12 cellular contexts compared by ENCODE assay signal in genomic region chr13:97539651-97540230, GRCh38.
DNase-seq lines count a peak whose midpoint lies in the region; ATAC-seq and TF ChIP-seq lines count a peak whose summit lies in the region.
"Had no signal": no experiment of that assay in that cellular context is flagged by ENCODE, and none has a peak within 500 bp of the region (broad histone marks: within the 10 kb centered on the region; RNA-seq: fewer than 3 reads in every experiment).

No MANE protein-coding gene starts in this region.

- H3K4me1 Mint-ChIP-seq in nephron progenitor cell, result peaks cover 30% of the 10 kb centered on the region

- H3K36me3 ChIP-seq in ascending aorta, result no peaks in the 10 kb centered on the region

- DNase-seq in epithelial cell of esophagus (ENCODE audit: low read depth) (peak; percentile 71), left cardiac atrium (no peak), nephron progenitor cell (no peak), ascending aorta (ENCODE audit: low spot score in 2 of 2) (no peak)
- DNase-seq: Caco-2, cerebellar nuclear complex, psoas muscle had no signal

- TF ChIP-seq CTCF in epithelial cell of esophagus (IDR thresholded peaks at IDR 0.05; ENCODE audit: insufficient read depth, low read depth, low read length, missing control alignments) (no peak), nephron progenitor cell (IDR thresholded peaks at IDR 0.05) (no peak), ascending aorta (IDR thresholded peaks at IDR 0.05) (no peak)

- H3K4me1 ChIP-seq in ascending aorta, result no peaks in the 10 kb centered on the region
- H3K4me1 ChIP-seq: Caco-2 had no signal

- H3K27me3 ChIP-seq in ascending aorta, result no peaks in the 10 kb centered on the region

- no peak overlapping the region for H3K27ac Mint-ChIP-seq in nephron progenitor cell
- H3K27ac Mint-ChIP-seq: T-helper 1 cell treated with Interleukin-12 subunit alpha and Interleukin-12 subunit beta and Interleukin-4 antibody, amounts not matched to agents 30 μg/mL and 1 μg/mL, for 36 hours had no signal

- H3K27me3 Mint-ChIP-seq in nephron progenitor cell (ENCODE audit: low read depth, poor library complexity), result no peaks in the 10 kb centered on the region

- H3K9me3 ChIP-seq in ascending aorta, result no peaks in the 10 kb centered on the region
- H3K9me3 ChIP-seq: Caco-2, psoas muscle had no signal

- intact Hi-C loops in left cardiac atrium (cut with DNase I) (no loop called here), ascending aorta (cut with DNase I) (no loop called here)

- no peaks in the 10 kb centered on the region for H3K36me3 Mint-ChIP-seq in nephron progenitor cell (ENCODE audit: low read depth)

- no peak overlapping the region for H3K27ac ChIP-seq in ascending aorta
- H3K27ac ChIP-seq: psoas muscle had no signal

- ATAC-seq in GM18520 (IDR thresholded peaks at IDR 0.05; ENCODE audit: unreplicated experiment) (peak; percentile 57), GM21423 (IDR thresholded peaks at IDR 0.05; ENCODE audit: unreplicated experiment) (peak; percentile 49), HG03354 (IDR thresholded peaks at IDR 0.05; ENCODE audit: poor library complexity, severe bottlenecking, unreplicated experiment) (peak; percentile 70), left cardiac atrium (no peak), GM21576 (IDR thresholded peaks at IDR 0.05; ENCODE audit: unreplicated experiment) (no peak)
- ATAC-seq: psoas muscle had no signal

- H3K4me3 ChIP-seq in epithelial cell of esophagus (ENCODE audit: low read length) (no peak overlapping the region), ascending aorta (no peak overlapping the region)
- H3K4me3 ChIP-seq: psoas muscle had no signal

- no peaks in the 10 kb centered on the region for H3K9me3 Mint-ChIP-seq in nephron progenitor cell
- H3K9me3 Mint-ChIP-seq: T-helper 1 cell treated with Interleukin-12 subunit alpha and Interleukin-12 subunit beta and Interleukin-4 antibody, amounts not matched to agents 30 μg/mL and 1 μg/mL, for 36 hours had no signal

- H3K4me3 Mint-ChIP-seq in nephron progenitor cell, result no peak overlapping the region
- H3K4me3 Mint-ChIP-seq: T-helper 1 cell treated with Interleukin-12 subunit alpha and Interleukin-12 subunit beta and Interleukin-4 antibody, amounts not matched to agents 30 μg/mL and 1 μg/mL, for 36 hours had no signal

Comparison
In these comparisons a context has a peak if more than half of its experiments do, and no peak if none do; other contexts are left out.
1. ATAC-seq: peak in GM18520 (single experiment), GM21423 (single experiment) and HG03354 (single experiment); none in left cardiac atrium (0 of 2) and GM21576 (single experiment).